ENCODE assay signal across 8 cellular contexts in genomic region chr2:229270551-229271410, GRCh38. TPM values are rescaled to one million over a fixed set of nuclear protein-coding genes. Genes with fewer than 3 reads are reported as not detected.
A peak's percentile ranks its signal among the peaks of the same experiment; 100 is the strongest.
DNase-seq lines count a peak whose midpoint lies in the region; ATAC-seq and TF ChIP-seq lines count a peak whose summit lies in the region.

A gene with protein sequence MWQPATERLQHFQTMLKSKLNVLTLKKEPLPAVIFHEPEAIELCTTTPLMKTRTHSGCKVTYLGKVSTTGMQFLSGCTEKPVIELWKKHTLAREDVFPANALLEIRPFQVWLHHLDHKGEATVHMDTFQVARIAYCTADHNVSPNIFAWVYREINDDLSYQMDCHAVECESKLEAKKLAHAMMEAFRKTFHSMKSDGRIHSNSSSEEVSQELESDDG (minus strand): TSS chr2:229271287. CDS start chr2:229271043, 244 bp downstream.

- ATAC-seq in left ventricle myocardium superior, result peak; percentile 87
- no peak for ATAC-seq in GM18870 (IDR thresholded peaks at IDR 0.05; ENCODE audit: unreplicated experiment)
- no peak for ATAC-seq in GM18511 (IDR thresholded peaks at IDR 0.05; ENCODE audit: unreplicated experiment)

- H3K4me3 ChIP-seq in HL-60 (replicated peaks; ENCODE audit: insufficient read depth, low read length), result peak within 1 kb of the TSS; percentile 34

- no peak within 1 kb of the TSS for H3K27ac ChIP-seq in HL-60 (replicated peaks)

- DNase-seq in HL-60 (ENCODE audit: low read depth in 1 of 2, low spot score in 1 of 2), result no peak
- peak; percentile 5 for DNase-seq in SW480 (ENCODE audit: low spot score)
- peak; percentile 76 for DNase-seq in left ventricle myocardium superior
- DNase-seq in putamen (ENCODE audit: low spot score), result peak; percentile 34
- DNase-seq in OCI-M1 (lab: John Stamatoyannopoulos, UW), result no peak
- no peak for DNase-seq in OCI-M2 (lab: John Stamatoyannopoulos, UW; ENCODE audit: unreplicated experiment)

- intact Hi-C loops in left ventricle myocardium superior (cut with micrococcal nuclease), result loop anchor here (5.0 to 10.0 kb wide), 3 partner anchors 138 to 1376 kb away; no protein-coding TSS in a partner anchor

- H3K27me3 ChIP-seq in HL-60 (ENCODE audit: insufficient read depth, poor library complexity, severe bottlenecking), result peaks cover 23% of the 10 kb centered on the region

- no peak for TF ChIP-seq CTCF in HL-60 (IDR thresholded peaks at IDR 0.05; ENCODE audit: insufficient read depth, low read length)

RNA-seq across cellular contexts. Expression of the gene that starts here (rescaled TPM):
- 8.0 TPM for total RNA-seq in left ventricle myocardium superior

Comparison
In these comparisons a context has a peak if more than half of its experiments do, and no peak if none do; other contexts are left out.
1. DNase-seq: peak in SW480 (single experiment), left ventricle myocardium superior (single experiment) and putamen (single experiment); none in HL-60 (0 of 2), OCI-M1 (single experiment) and OCI-M2 (single experiment).